Comparison of ENCODE assay signal across 8 cellular contexts in genomic region chr4:87311684-87312083, GRCh38. TPM values are rescaled to one million over a fixed set of nuclear protein-coding genes. Genes with fewer than 3 reads are reported as not detected.
"Had no signal": no experiment of that assay in that cellular context is flagged by ENCODE, and none has a peak within 500 bp of the region (broad histone marks: within the 10 kb centered on the region; RNA-seq: fewer than 3 reads in every experiment).

No MANE protein-coding gene starts in this region.

- ATAC-seq: HepG2, K562 had no signal

- DNase-seq: IMR-90, KBM-7 had no signal

- H3K4me3 ChIP-seq: K562 had no signal

- H3K27ac ChIP-seq: HL-60 had no signal

RNA-seq across cellular contexts. Expression of gene HSD17B13, which starts 11.0 kb away (rescaled TPM):
- total RNA-seq: HT-29, HT1080, IMR-90 had no signal
- polyA plus RNA-seq: IgD-negative memory B cell, IMR-90 had no signal
